Comparison of ENCODE assay signal across 16 cellular contexts in genomic region chr15:42427429-42428223, GRCh38.
DNase-seq lines count a peak whose midpoint lies in the region; ATAC-seq, FAIRE-seq and TF ChIP-seq lines count a peak whose summit lies in the region.
"Had no signal": no experiment of that assay in that cellular context is flagged by ENCODE, and none has a peak within 500 bp of the region (broad histone marks: within the 10 kb centered on the region; RNA-seq: fewer than 3 reads in every experiment).

No MANE protein-coding gene starts in this region.

- peaks cover 11% of the 10 kb centered on the region for H3K4me1 Mint-ChIP-seq in activated CD4-positive, alpha-beta T cell treated with anti-CD3 and anti-CD28 coated beads for 36 hours
- no peaks in the 10 kb centered on the region for H3K4me1 Mint-ChIP-seq in stimulated activated effector memory CD8-positive, alpha-beta T cell treated with anti-CD3 and anti-CD28 coated beads, Interleukin-12 subunit alpha, Interleukin-12 subunit beta, amount 100 ng/mL, for 72 hours
- H3K4me1 Mint-ChIP-seq: brain, GM23338 had no signal

- H3K4me3 ChIP-seq in fibroblast of lung (replicated peaks in 1 of 4; ENCODE audit: control extremely low read depth in 1 of 4, insufficient read depth in 1 of 4, low read depth in 3 of 4, low read length in 4 of 4) = no peak overlapping the region
- H3K4me3 ChIP-seq: GM23338, transverse colon had no signal

- H3K9me3 Mint-ChIP-seq in activated CD4-positive, alpha-beta T cell treated with anti-CD3 and anti-CD28 coated beads for 36 hours (ENCODE audit: low read depth) = no peaks in the 10 kb centered on the region
- H3K9me3 Mint-ChIP-seq in stimulated activated effector memory CD8-positive, alpha-beta T cell treated with anti-CD3 and anti-CD28 coated beads, Interleukin-12 subunit alpha, Interleukin-12 subunit beta, amount 100 ng/mL, for 72 hours = no peaks in the 10 kb centered on the region
- H3K9me3 Mint-ChIP-seq: brain; GM23338; T-helper 1 cell treated with Interleukin-12 subunit alpha and Interleukin-12 subunit beta and Interleukin-4 antibody, amounts not matched to agents 30 μg/mL and 1 μg/mL, for 36 hours had no signal

- peak overlapping the region; percentile 61 for H3K27ac Mint-ChIP-seq in activated CD4-positive, alpha-beta T cell treated with anti-CD3 and anti-CD28 coated beads for 36 hours
- H3K27ac Mint-ChIP-seq in stimulated activated effector memory CD8-positive, alpha-beta T cell treated with anti-CD3 and anti-CD28 coated beads, Interleukin-12 subunit alpha, Interleukin-12 subunit beta, amount 100 ng/mL, for 72 hours = peak overlapping the region; percentile 1
- H3K27ac Mint-ChIP-seq: GM23338; T-helper 1 cell treated with Interleukin-12 subunit alpha and Interleukin-12 subunit beta and Interleukin-4 antibody, amounts not matched to agents 30 μg/mL and 1 μg/mL, for 36 hours had no signal

- peak; percentile 2 for FAIRE-seq in RCC 7860 (lab: Jason Lieb, UNC)

- H3K79me2 ChIP-seq in fibroblast of lung (ENCODE audit: control insufficient read depth, insufficient read depth, low read length) = no peaks in the 10 kb centered on the region

- H3K36me3 Mint-ChIP-seq in activated CD4-positive, alpha-beta T cell treated with anti-CD3 and anti-CD28 coated beads for 36 hours (ENCODE audit: low read depth) = peaks cover 36% of the 10 kb centered on the region
- peaks cover 100% of the 10 kb centered on the region for H3K36me3 Mint-ChIP-seq in stimulated activated effector memory CD8-positive, alpha-beta T cell treated with anti-CD3 and anti-CD28 coated beads, Interleukin-12 subunit alpha, Interleukin-12 subunit beta, amount 100 ng/mL, for 72 hours

- no peaks in the 10 kb centered on the region for H3K27me3 ChIP-seq in fibroblast of lung (ENCODE audit: control insufficient read depth, insufficient read depth, low read length)
- H3K27me3 ChIP-seq: transverse colon had no signal

- CTCF ChIA-PET in activated CD4-positive, alpha-beta T cell treated with anti-CD3 and anti-CD28 coated beads for 36 hours (lab: Charles Lee) = no interaction called here

- peak overlapping the region; percentile 1 for H3K4me2 ChIP-seq in fibroblast of lung (ENCODE audit: extremely low read depth, insufficient read depth, low read length)
- H3K4me2 ChIP-seq: GM23338 had no signal

- H3K4me3 Mint-ChIP-seq in activated CD4-positive, alpha-beta T cell treated with anti-CD3 and anti-CD28 coated beads for 36 hours = no peak overlapping the region
- no peak overlapping the region for H3K4me3 Mint-ChIP-seq in stimulated activated effector memory CD8-positive, alpha-beta T cell treated with anti-CD3 and anti-CD28 coated beads, Interleukin-12 subunit alpha, Interleukin-12 subunit beta, amount 100 ng/mL, for 72 hours
- H3K4me3 Mint-ChIP-seq: brain; GM23338; T-helper 1 cell treated with Interleukin-12 subunit alpha and Interleukin-12 subunit beta and Interleukin-4 antibody, amounts not matched to agents 30 μg/mL and 1 μg/mL, for 36 hours had no signal

- no peak for DNase-seq in activated CD4-positive, alpha-beta T cell treated with anti-CD3 and anti-CD28 coated beads for 36 hours
- no peak for DNase-seq in activated CD4-positive, alpha-beta T cell treated with anti-CD3 and anti-CD28 coated beads, Interleukin-2, amount 50 U/mL, for 1 hour
- DNase-seq in RCC 7860 (ENCODE audit: low spot score) (no peak), fibroblast of lung (ENCODE audit: low read depth in 2 of 2) (peak; percentile 85 to 98), NCI-H345 (lab: John Stamatoyannopoulos, UW) (no peak), NCI-H82 treated with DMSO at 0.1 percent for 48 hours (lab: John Stamatoyannopoulos, UW; ENCODE audit: unreplicated experiment) (no peak)
- no peak for DNase-seq in stimulated activated effector memory CD8-positive, alpha-beta T cell treated with anti-CD3 and anti-CD28 coated beads, Interleukin-12 subunit alpha, Interleukin-12 subunit beta, amount 100 ng/mL, for 72 hours (ENCODE audit: low spot score in 2 of 2)
- DNase-seq: activated CD8-positive, alpha-beta memory T cell treated with anti-CD3 and anti-CD28 coated beads for 24 hours; left cardiac atrium; transverse colon had no signal

- intact Hi-C loops in activated CD4-positive, alpha-beta T cell treated with anti-CD3 and anti-CD28 coated beads for 36 hours (cut with DNase I, micrococcal nuclease) = no loop called here

- H3K9me3 ChIP-seq in fibroblast of lung (ENCODE audit: control insufficient read depth, insufficient read depth, low read depth, low read length) = no peaks in the 10 kb centered on the region
- H3K9me3 ChIP-seq: transverse colon had no signal

- H2AFZ ChIP-seq in fibroblast of lung (ENCODE audit: low read length) = no peak overlapping the region
- H2AFZ ChIP-seq: GM23338 had no signal

- peak overlapping the region; percentile 73 for H3K27ac ChIP-seq in fibroblast of lung (ENCODE audit: insufficient read depth, low read length)
- H3K27ac ChIP-seq: 22Rv1, transverse colon had no signal

- H3K27me3 Mint-ChIP-seq in activated CD4-positive, alpha-beta T cell treated with anti-CD3 and anti-CD28 coated beads for 36 hours = no peaks in the 10 kb centered on the region
- H3K27me3 Mint-ChIP-seq: brain had no signal

- peaks cover 10% of the 10 kb centered on the region for H3K4me1 ChIP-seq in fibroblast of lung (ENCODE audit: control insufficient read depth, extremely low read depth, insufficient read depth, low read length)
- H3K4me1 ChIP-seq: transverse colon had no signal

- POLR2A ChIA-PET in activated CD4-positive, alpha-beta T cell treated with anti-CD3 and anti-CD28 coated beads for 36 hours (lab: Charles Lee) = no interaction called here

- no peak overlapping the region for H3K9ac ChIP-seq in fibroblast of lung (ENCODE audit: insufficient read depth, low read length)

- TF ChIP-seq CTCF in fibroblast of lung (conservative IDR thresholded peaks at IDR 0.05 in 1 of 2, IDR thresholded peaks at IDR 0.05 in 1 of 2; ENCODE audit: low read depth in 1 of 2, low read length in 2 of 2) = no peak

- ATAC-seq in activated CD4-positive, alpha-beta T cell treated with anti-CD3 and anti-CD28 coated beads for 36 hours = peak; percentile 33
- ATAC-seq in stimulated activated effector memory CD8-positive, alpha-beta T cell treated with anti-CD3 and anti-CD28 coated beads, Interleukin-12 subunit alpha, Interleukin-12 subunit beta, amount 100 ng/mL, for 72 hours = no peak
- no peak for ATAC-seq in HG03159 (IDR thresholded peaks at IDR 0.05; ENCODE audit: unreplicated experiment)
- ATAC-seq: esophagus mucosa, GM23338 had no signal

- peaks cover 5% of the 10 kb centered on the region for H3K36me3 ChIP-seq in fibroblast of lung (ENCODE audit: control insufficient read depth, insufficient read depth, low read length)

- no peaks in the 10 kb centered on the region for H4K20me1 ChIP-seq in fibroblast of lung (ENCODE audit: control insufficient read depth, extremely low read depth, insufficient read depth, low read length)

Comparison
In these comparisons a context has a peak if more than half of its experiments do, and no peak if none do; other contexts are left out.
1. DNase-seq: peak in fibroblast of lung (2 of 2); none in activated CD4-positive, alpha-beta T cell treated with anti-CD3 and anti-CD28 coated beads for 36 hours (single experiment), activated CD4-positive, alpha-beta T cell treated with anti-CD3 and anti-CD28 coated beads, Interleukin-2, amount 50 U/mL, for 1 hour (single experiment), RCC 7860 (single experiment), stimulated activated effector memory CD8-positive, alpha-beta T cell treated with anti-CD3 and anti-CD28 coated beads, Interleukin-12 subunit alpha, Interleukin-12 subunit beta, amount 100 ng/mL, for 72 hours (0 of 2), NCI-H345 (single experiment) and NCI-H82 treated with DMSO at 0.1 percent for 48 hours (single experiment).